In genomic region chr1:234612352-234613127, GRCh38 we compare ENCODE assay signal across 1 cellular context.
TF ChIP-seq lines count a peak whose summit lies in the region.

No MANE protein-coding gene starts in this region.

TF ChIP-seq in HepG2, 621 proteins besides CTCF, POLR2A, EP300 and RAD21 (continued from another document and continues in another):
- peak; percentile 94; the same call in 1 of the 2 replicates for TF ChIP-seq ZFP36L1 (CRISPR knock-in tag; IDR thresholded peaks at IDR 0.05)
- TF ChIP-seq PRPF4 (IDR thresholded peaks at IDR 0.05; ENCODE audit: low read depth, low read length, poor library complexity, severe bottlenecking) = no peak
- TF ChIP-seq BHLHE40 (IDR thresholded peaks at IDR 0.05; ENCODE audit: low read length) = peak; percentile 68; the same call in 1 of the 2 replicates
- TF ChIP-seq NR2F1 (CRISPR knock-in tag; IDR thresholded peaks at IDR 0.05) = peak; percentile 20 to 27; a peak in 3 of 4 replicates
- TF ChIP-seq U2AF1 (optimal IDR thresholded peaks at IDR 0.05; ENCODE audit: low read depth, low read length) = no peak
- peak; percentile 50; the same call in 1 of the 2 replicates for TF ChIP-seq KDM4B (CRISPR knock-in tag; IDR thresholded peaks at IDR 0.05)
- no peak; the same call in 1 of the 2 replicates for TF ChIP-seq ZNF44 (CRISPR knock-in tag; IDR thresholded peaks at IDR 0.05)
- no peak for TF ChIP-seq ZNF446 (CRISPR knock-in tag; IDR thresholded peaks at IDR 0.05)
- TF ChIP-seq KAT7 (CRISPR knock-in tag; IDR thresholded peaks at IDR 0.05; ENCODE audit: borderline replicate concordance) = 0 out of 2 replicates have a peak, but pooled peaks have one; percentile 28
- peak; percentile 95 for TF ChIP-seq FOXK1 (CRISPR knock-in tag; IDR thresholded peaks at IDR 0.05; ENCODE audit: borderline replicate concordance, low read depth)
- TF ChIP-seq ZNF772 (CRISPR knock-in tag; IDR thresholded peaks at IDR 0.05) = peak; percentile 71
- no peak for TF ChIP-seq ZNF484 (CRISPR knock-in tag; IDR thresholded peaks at IDR 0.05; ENCODE audit: borderline replicate concordance, low read depth)
- no peak for TF ChIP-seq ZNF569 (CRISPR knock-in tag; IDR thresholded peaks at IDR 0.05; ENCODE audit: borderline replicate concordance)
- peak; percentile 88 for TF ChIP-seq KAT8 (CRISPR knock-in tag; IDR thresholded peaks at IDR 0.05)
- TF ChIP-seq NFKB2 (CRISPR knock-in tag; IDR thresholded peaks at IDR 0.05; ENCODE audit: borderline replicate concordance) = peak; percentile 50; the same call in 1 of the 2 replicates
- TF ChIP-seq CREM (IDR thresholded peaks at IDR 0.05) = peak; percentile 96
- TF ChIP-seq CREM (CRISPR knock-in tag; IDR thresholded peaks at IDR 0.05) = no peak
- no peak for TF ChIP-seq ADNP (CRISPR knock-in tag; IDR thresholded peaks at IDR 0.05)
- TF ChIP-seq SPEN (CRISPR knock-in tag; IDR thresholded peaks at IDR 0.05; ENCODE audit: low read depth) = peak; percentile 77
- TF ChIP-seq CCDC6 (CRISPR knock-in tag; IDR thresholded peaks at IDR 0.05) = no peak; the same call in 1 of the 2 replicates
- TF ChIP-seq, protein P1, sequence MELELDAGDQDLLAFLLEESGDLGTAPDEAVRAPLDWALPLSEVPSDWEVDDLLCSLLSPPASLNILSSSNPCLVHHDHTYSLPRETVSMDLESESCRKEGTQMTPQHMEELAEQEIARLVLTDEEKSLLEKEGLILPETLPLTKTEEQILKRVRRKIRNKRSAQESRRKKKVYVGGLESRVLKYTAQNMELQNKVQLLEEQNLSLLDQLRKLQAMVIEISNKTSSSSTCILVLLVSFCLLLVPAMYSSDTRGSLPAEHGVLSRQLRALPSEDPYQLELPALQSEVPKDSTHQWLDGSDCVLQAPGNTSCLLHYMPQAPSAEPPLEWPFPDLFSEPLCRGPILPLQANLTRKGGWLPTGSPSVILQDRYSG (CRISPR knock-in tag; IDR thresholded peaks at IDR 0.05) = no peak
- TF ChIP-seq ZNF350 (CRISPR knock-in tag; IDR thresholded peaks at IDR 0.05; ENCODE audit: borderline replicate concordance, low read depth) = peak; percentile 96
- TF ChIP-seq ZNF691 (CRISPR knock-in tag; IDR thresholded peaks at IDR 0.05; ENCODE audit: borderline replicate concordance, low read depth) = no peak
- peak; percentile 86 for TF ChIP-seq ASH2L (IDR thresholded peaks at IDR 0.05; ENCODE audit: insufficient read length, low read depth, low read length)
- TF ChIP-seq MBNL3 (CRISPR knock-in tag; conservative IDR thresholded peaks at IDR 0.05) = no peak
- no peak for TF ChIP-seq ZMYM2 (CRISPR knock-in tag; IDR thresholded peaks at IDR 0.05)
- TF ChIP-seq ZFP91 (CRISPR knock-in tag; IDR thresholded peaks at IDR 0.05; ENCODE audit: borderline replicate concordance) = peak; percentile 74
- peak; percentile 96 for TF ChIP-seq ISL2 (CRISPR knock-in tag; IDR thresholded peaks at IDR 0.05)
- TF ChIP-seq ELF1 (CRISPR knock-in tag; IDR thresholded peaks at IDR 0.05) = peak; percentile 77
- TF ChIP-seq, protein P2, sequence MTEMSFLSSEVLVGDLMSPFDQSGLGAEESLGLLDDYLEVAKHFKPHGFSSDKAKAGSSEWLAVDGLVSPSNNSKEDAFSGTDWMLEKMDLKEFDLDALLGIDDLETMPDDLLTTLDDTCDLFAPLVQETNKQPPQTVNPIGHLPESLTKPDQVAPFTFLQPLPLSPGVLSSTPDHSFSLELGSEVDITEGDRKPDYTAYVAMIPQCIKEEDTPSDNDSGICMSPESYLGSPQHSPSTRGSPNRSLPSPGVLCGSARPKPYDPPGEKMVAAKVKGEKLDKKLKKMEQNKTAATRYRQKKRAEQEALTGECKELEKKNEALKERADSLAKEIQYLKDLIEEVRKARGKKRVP (CRISPR knock-in tag; IDR thresholded peaks at IDR 0.05) = peak in 1 of 2 experiments; percentile 99; a peak in 3 of 4 replicates
- TF ChIP-seq NCOA2 (CRISPR knock-in tag; IDR thresholded peaks at IDR 0.05) = peak; percentile 99
- TF ChIP-seq RFX3 (CRISPR knock-in tag; IDR thresholded peaks at IDR 0.05) = peak; percentile 51
- TF ChIP-seq CBX1 (IDR thresholded peaks at IDR 0.05; ENCODE audit: low read depth) = peak; percentile 89
- TF ChIP-seq ZNF20 (CRISPR knock-in tag; IDR thresholded peaks at IDR 0.05) = no peak
- TF ChIP-seq SMAD1 (CRISPR knock-in tag; IDR thresholded peaks at IDR 0.05; ENCODE audit: borderline replicate concordance, low read depth) = 0 out of 2 replicates have a peak, but pooled peaks have one; percentile 28
- TF ChIP-seq ZMAT3 (CRISPR knock-in tag; conservative IDR thresholded peaks at IDR 0.05) = peak; percentile 52; the same call in 1 of the 2 replicates
- TF ChIP-seq ZNF512B (CRISPR knock-in tag; IDR thresholded peaks at IDR 0.05; ENCODE audit: borderline replicate concordance) = 0 out of 2 replicates have a peak, but pooled peaks have one; percentile 19
- peak; percentile 82 for TF ChIP-seq ZNF501 (CRISPR knock-in tag; IDR thresholded peaks at IDR 0.05)
- 0 out of 2 replicates have a peak, but pooled peaks have one; percentile 21 for TF ChIP-seq STAT5B (CRISPR knock-in tag; IDR thresholded peaks at IDR 0.05)
- TF ChIP-seq, protein P3, sequence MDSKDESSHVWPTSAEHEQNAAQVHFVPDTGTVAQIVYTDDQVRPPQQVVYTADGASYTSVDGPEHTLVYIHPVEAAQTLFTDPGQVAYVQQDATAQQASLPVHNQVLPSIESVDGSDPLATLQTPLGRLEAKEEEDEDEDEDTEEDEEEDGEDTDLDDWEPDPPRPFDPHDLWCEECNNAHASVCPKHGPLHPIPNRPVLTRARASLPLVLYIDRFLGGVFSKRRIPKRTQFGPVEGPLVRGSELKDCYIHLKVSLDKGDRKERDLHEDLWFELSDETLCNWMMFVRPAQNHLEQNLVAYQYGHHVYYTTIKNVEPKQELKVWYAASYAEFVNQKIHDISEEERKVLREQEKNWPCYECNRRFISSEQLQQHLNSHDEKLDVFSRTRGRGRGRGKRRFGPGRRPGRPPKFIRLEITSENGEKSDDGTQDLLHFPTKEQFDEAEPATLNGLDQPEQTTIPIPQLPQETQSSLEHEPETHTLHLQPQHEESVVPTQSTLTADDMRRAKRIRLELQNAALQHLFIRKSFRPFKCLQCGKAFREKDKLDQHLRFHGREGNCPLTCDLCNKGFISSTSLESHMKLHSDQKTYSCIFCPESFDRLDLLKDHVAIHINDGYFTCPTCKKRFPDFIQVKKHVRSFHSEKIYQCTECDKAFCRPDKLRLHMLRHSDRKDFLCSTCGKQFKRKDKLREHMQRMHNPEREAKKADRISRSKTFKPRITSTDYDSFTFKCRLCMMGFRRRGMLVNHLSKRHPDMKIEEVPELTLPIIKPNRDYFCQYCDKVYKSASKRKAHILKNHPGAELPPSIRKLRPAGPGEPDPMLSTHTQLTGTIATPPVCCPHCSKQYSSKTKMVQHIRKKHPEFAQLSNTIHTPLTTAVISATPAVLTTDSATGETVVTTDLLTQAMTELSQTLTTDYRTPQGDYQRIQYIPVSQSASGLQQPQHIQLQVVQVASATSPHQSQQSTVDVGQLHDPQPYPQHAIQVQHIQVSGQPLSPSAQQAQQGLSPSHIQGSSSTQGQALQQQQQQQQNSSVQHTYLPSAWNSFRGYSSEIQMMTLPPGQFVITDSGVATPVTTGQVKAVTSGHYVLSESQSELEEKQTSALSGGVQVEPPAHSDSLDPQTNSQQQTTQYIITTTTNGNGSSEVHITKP (CRISPR knock-in tag; IDR thresholded peaks at IDR 0.05; ENCODE audit: low read depth) = peak; percentile 71
- TF ChIP-seq, protein P4, sequence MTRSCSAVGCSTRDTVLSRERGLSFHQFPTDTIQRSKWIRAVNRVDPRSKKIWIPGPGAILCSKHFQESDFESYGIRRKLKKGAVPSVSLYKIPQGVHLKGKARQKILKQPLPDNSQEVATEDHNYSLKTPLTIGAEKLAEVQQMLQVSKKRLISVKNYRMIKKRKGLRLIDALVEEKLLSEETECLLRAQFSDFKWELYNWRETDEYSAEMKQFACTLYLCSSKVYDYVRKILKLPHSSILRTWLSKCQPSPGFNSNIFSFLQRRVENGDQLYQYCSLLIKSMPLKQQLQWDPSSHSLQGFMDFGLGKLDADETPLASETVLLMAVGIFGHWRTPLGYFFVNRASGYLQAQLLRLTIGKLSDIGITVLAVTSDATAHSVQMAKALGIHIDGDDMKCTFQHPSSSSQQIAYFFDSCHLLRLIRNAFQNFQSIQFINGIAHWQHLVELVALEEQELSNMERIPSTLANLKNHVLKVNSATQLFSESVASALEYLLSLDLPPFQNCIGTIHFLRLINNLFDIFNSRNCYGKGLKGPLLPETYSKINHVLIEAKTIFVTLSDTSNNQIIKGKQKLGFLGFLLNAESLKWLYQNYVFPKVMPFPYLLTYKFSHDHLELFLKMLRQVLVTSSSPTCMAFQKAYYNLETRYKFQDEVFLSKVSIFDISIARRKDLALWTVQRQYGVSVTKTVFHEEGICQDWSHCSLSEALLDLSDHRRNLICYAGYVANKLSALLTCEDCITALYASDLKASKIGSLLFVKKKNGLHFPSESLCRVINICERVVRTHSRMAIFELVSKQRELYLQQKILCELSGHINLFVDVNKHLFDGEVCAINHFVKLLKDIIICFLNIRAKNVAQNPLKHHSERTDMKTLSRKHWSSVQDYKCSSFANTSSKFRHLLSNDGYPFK (CRISPR knock-in tag; IDR thresholded peaks at IDR 0.05; ENCODE audit: borderline replicate concordance) = peak; percentile 71; the same call in 1 of the 2 replicates
- TF ChIP-seq, protein P5, sequence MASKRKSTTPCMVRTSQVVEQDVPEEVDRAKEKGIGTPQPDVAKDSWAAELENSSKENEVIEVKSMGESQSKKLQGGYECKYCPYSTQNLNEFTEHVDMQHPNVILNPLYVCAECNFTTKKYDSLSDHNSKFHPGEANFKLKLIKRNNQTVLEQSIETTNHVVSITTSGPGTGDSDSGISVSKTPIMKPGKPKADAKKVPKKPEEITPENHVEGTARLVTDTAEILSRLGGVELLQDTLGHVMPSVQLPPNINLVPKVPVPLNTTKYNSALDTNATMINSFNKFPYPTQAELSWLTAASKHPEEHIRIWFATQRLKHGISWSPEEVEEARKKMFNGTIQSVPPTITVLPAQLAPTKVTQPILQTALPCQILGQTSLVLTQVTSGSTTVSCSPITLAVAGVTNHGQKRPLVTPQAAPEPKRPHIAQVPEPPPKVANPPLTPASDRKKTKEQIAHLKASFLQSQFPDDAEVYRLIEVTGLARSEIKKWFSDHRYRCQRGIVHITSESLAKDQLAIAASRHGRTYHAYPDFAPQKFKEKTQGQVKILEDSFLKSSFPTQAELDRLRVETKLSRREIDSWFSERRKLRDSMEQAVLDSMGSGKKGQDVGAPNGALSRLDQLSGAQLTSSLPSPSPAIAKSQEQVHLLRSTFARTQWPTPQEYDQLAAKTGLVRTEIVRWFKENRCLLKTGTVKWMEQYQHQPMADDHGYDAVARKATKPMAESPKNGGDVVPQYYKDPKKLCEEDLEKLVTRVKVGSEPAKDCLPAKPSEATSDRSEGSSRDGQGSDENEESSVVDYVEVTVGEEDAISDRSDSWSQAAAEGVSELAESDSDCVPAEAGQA (IDR thresholded peaks at IDR 0.05; ENCODE audit: low read depth) = peak; percentile 29; the same call in 1 of the 2 replicates
- TF ChIP-seq, protein P5 (CRISPR knock-in tag; IDR thresholded peaks at IDR 0.05; ENCODE audit: borderline replicate concordance) = peak; percentile 68; the same call in 1 of the 2 replicates
- TF ChIP-seq ZNF816 (CRISPR knock-in tag; IDR thresholded peaks at IDR 0.05; ENCODE audit: borderline replicate concordance) = no peak; the same call in 1 of the 2 replicates
- no peak for TF ChIP-seq ZNF773 (CRISPR knock-in tag; IDR thresholded peaks at IDR 0.05; ENCODE audit: borderline replicate concordance)
